9 cellular contexts compared by ENCODE assay signal in genomic region chr2:98507940-98508689, GRCh38.
DNase-seq lines count a peak whose midpoint lies in the region; ATAC-seq lines count a peak whose summit lies in the region.
"Had no signal": no experiment of that assay in that cellular context is flagged by ENCODE, and none has a peak within 500 bp of the region (broad histone marks: within the 10 kb centered on the region; RNA-seq: fewer than 3 reads in every experiment).

No MANE protein-coding gene starts in this region.

- peaks cover 36% of the 10 kb centered on the region for H3K36me3 Mint-ChIP-seq in T-helper 2 cell treated with Interferon-gamma antibody and Interleukin-4, amounts not matched to agents 5 μg/mL and 100 μg/mL, for 36 hours (ENCODE audit: low read depth)
- H3K36me3 Mint-ChIP-seq in activated naive CD8-positive, alpha-beta T cell treated with anti-CD3 and anti-CD28 coated beads, Interleukin-2, amount 10 ng/mL, durations not matched to agents 7 days and 5 days: peaks cover 37% of the 10 kb centered on the region

- no peak for DNase-seq in T-helper 2 cell treated with Interferon-gamma antibody and Interleukin-4, amounts not matched to agents 5 μg/mL and 100 μg/mL, for 36 hours (ENCODE audit: low spot score)
- DNase-seq in T-helper 2 cell: no peak
- no peak for DNase-seq in activated naive CD8-positive, alpha-beta T cell treated with anti-CD3 and anti-CD28 coated beads, Interleukin-2, amount 10 ng/mL, durations not matched to agents 7 days and 5 days
- peak; percentile 17 for DNase-seq in left kidney (ENCODE audit: low read depth, low spot score)
- peak in 15 of 49 donors; percentile 14 to 67 (median 35) for DNase-seq in substantia nigra (lab: John Stamatoyannopoulos, UW)
- no peak for DNase-seq in NCI-H2171 (lab: John Stamatoyannopoulos, UW)
- no peak for DNase-seq in NCI-H82 (lab: John Stamatoyannopoulos, UW)
- DNase-seq: SHP77 treated with DMSO at 0.1 percent for 48 hours had no signal

- H3K4me1 Mint-ChIP-seq in T-helper 2 cell treated with Interferon-gamma antibody and Interleukin-4, amounts not matched to agents 5 μg/mL and 100 μg/mL, for 36 hours (ENCODE audit: low read depth): peaks cover 53% of the 10 kb centered on the region
- peaks cover 75% of the 10 kb centered on the region for H3K4me1 Mint-ChIP-seq in activated naive CD8-positive, alpha-beta T cell treated with anti-CD3 and anti-CD28 coated beads, Interleukin-2, amount 10 ng/mL, durations not matched to agents 7 days and 5 days

- H3K27ac Mint-ChIP-seq in T-helper 2 cell treated with Interferon-gamma antibody and Interleukin-4, amounts not matched to agents 5 μg/mL and 100 μg/mL, for 36 hours: peak overlapping the region; percentile 67
- H3K27ac Mint-ChIP-seq in activated naive CD8-positive, alpha-beta T cell treated with anti-CD3 and anti-CD28 coated beads, Interleukin-2, amount 10 ng/mL, durations not matched to agents 7 days and 5 days: peak overlapping the region; percentile 82

- peak overlapping the region; percentile 13 for H3K27ac ChIP-seq in substantia nigra (ENCODE audit: low read depth, low read length, poor library complexity, severe bottlenecking)

- ATAC-seq in activated naive CD8-positive, alpha-beta T cell treated with anti-CD3 and anti-CD28 coated beads, Interleukin-2, amount 10 ng/mL, durations not matched to agents 7 days and 5 days (ENCODE audit: low read depth): no peak
- ATAC-seq in GM19328 (IDR thresholded peaks at IDR 0.05; ENCODE audit: unreplicated experiment): no peak

- H3K27me3 Mint-ChIP-seq in T-helper 2 cell treated with Interferon-gamma antibody and Interleukin-4, amounts not matched to agents 5 μg/mL and 100 μg/mL, for 36 hours (ENCODE audit: low read depth): no peaks in the 10 kb centered on the region
- H3K27me3 Mint-ChIP-seq in activated naive CD8-positive, alpha-beta T cell treated with anti-CD3 and anti-CD28 coated beads, Interleukin-2, amount 10 ng/mL, durations not matched to agents 7 days and 5 days: no peaks in the 10 kb centered on the region

- H3K4me3 Mint-ChIP-seq in T-helper 2 cell treated with Interferon-gamma antibody and Interleukin-4, amounts not matched to agents 5 μg/mL and 100 μg/mL, for 36 hours: peak overlapping the region; percentile 54
- peak overlapping the region; percentile 38 for H3K4me3 Mint-ChIP-seq in activated naive CD8-positive, alpha-beta T cell treated with anti-CD3 and anti-CD28 coated beads, Interleukin-2, amount 10 ng/mL, durations not matched to agents 7 days and 5 days

- POLR2A ChIA-PET in activated naive CD8-positive, alpha-beta T cell treated with anti-CD3 and anti-CD28 coated beads, Interleukin-2, amount 10 ng/mL, durations not matched to agents 7 days and 5 days (lab: Charles Lee): interaction anchor here (0.6 to 2.0 kb wide), 4 partner anchors 15 to 95 kb away, joined by 3 to 8 read pairs (median 4); no protein-coding TSS in a partner anchor

- H3K9me3 Mint-ChIP-seq in T-helper 2 cell treated with Interferon-gamma antibody and Interleukin-4, amounts not matched to agents 5 μg/mL and 100 μg/mL, for 36 hours: no peaks in the 10 kb centered on the region
- no peaks in the 10 kb centered on the region for H3K9me3 Mint-ChIP-seq in activated naive CD8-positive, alpha-beta T cell treated with anti-CD3 and anti-CD28 coated beads, Interleukin-2, amount 10 ng/mL, durations not matched to agents 7 days and 5 days
